In genomic region chr13:99200433-99201167, GRCh38 we compare ENCODE assay signal across 8 cellular contexts. TPM values are rescaled to one million over a fixed set of nuclear protein-coding genes. Genes with fewer than 3 reads are reported as not detected.
DNase-seq lines count a peak whose midpoint lies in the region; TF ChIP-seq lines count a peak whose summit lies in the region.

Gene UBAC2 (plus strand): TSS chr13:99200854. CDS start chr13:99200909, 55 bp downstream.

- H3K36me3 Mint-ChIP-seq in activated T-helper 2 cell treated with anti-CD3 and anti-CD28 coated beads, Interferon-gamma antibody, Interleukin-2, Interleukin-4, amounts not matched to agents 10 μg/mL and 5 μg/mL and 100 μg/mL, durations not matched to agents 14 hours and 24 hours and 36 hours (ENCODE audit: low read depth) = peaks cover 45% of the 10 kb centered on the region
- H3K36me3 Mint-ChIP-seq in nephron (ENCODE audit: low read depth) = peaks cover 17% of the 10 kb centered on the region
- H3K36me3 Mint-ChIP-seq in stimulated activated naive CD8-positive, alpha-beta T cell treated with anti-CD3 and anti-CD28 coated beads, Interleukin-15, Interleukin-2, amounts not matched to agents 100 ng/mL and 50 ng/mL, for 24 hours (ENCODE audit: low read depth) = peaks cover 46% of the 10 kb centered on the region

- peak within 1 kb of the TSS; percentile 97 for H3K4me3 Mint-ChIP-seq in activated T-helper 2 cell treated with anti-CD3 and anti-CD28 coated beads, Interferon-gamma antibody, Interleukin-2, Interleukin-4, amounts not matched to agents 10 μg/mL and 5 μg/mL and 100 μg/mL, durations not matched to agents 14 hours and 24 hours and 36 hours (ENCODE audit: low read depth)
- peak within 1 kb of the TSS; percentile 86 to 88 (median 88) for H3K4me3 Mint-ChIP-seq in nephron
- H3K4me3 Mint-ChIP-seq in stimulated activated naive CD8-positive, alpha-beta T cell treated with anti-CD3 and anti-CD28 coated beads, Interleukin-15, Interleukin-2, amounts not matched to agents 100 ng/mL and 50 ng/mL, for 24 hours = peak within 1 kb of the TSS; percentile 95

- H3K27me3 Mint-ChIP-seq in activated T-helper 2 cell treated with anti-CD3 and anti-CD28 coated beads, Interferon-gamma antibody, Interleukin-2, Interleukin-4, amounts not matched to agents 10 μg/mL and 5 μg/mL and 100 μg/mL, durations not matched to agents 14 hours and 24 hours and 36 hours (ENCODE audit: low read depth) = no peaks in the 10 kb centered on the region
- no peaks in the 10 kb centered on the region for H3K27me3 Mint-ChIP-seq in nephron (ENCODE audit: low read depth)
- no peaks in the 10 kb centered on the region for H3K27me3 Mint-ChIP-seq in stimulated activated naive CD8-positive, alpha-beta T cell treated with anti-CD3 and anti-CD28 coated beads, Interleukin-15, Interleukin-2, amounts not matched to agents 100 ng/mL and 50 ng/mL, for 24 hours

- H3K4me1 Mint-ChIP-seq in activated T-helper 2 cell treated with anti-CD3 and anti-CD28 coated beads, Interferon-gamma antibody, Interleukin-2, Interleukin-4, amounts not matched to agents 10 μg/mL and 5 μg/mL and 100 μg/mL, durations not matched to agents 14 hours and 24 hours and 36 hours (ENCODE audit: low read depth) = peaks cover 53% of the 10 kb centered on the region
- H3K4me1 Mint-ChIP-seq in nephron = peaks cover 39% of the 10 kb centered on the region
- H3K4me1 Mint-ChIP-seq in stimulated activated naive CD8-positive, alpha-beta T cell treated with anti-CD3 and anti-CD28 coated beads, Interleukin-15, Interleukin-2, amounts not matched to agents 100 ng/mL and 50 ng/mL, for 24 hours (ENCODE audit: low read depth) = peaks cover 71% of the 10 kb centered on the region

- no peaks in the 10 kb centered on the region for H3K9me3 Mint-ChIP-seq in activated T-helper 2 cell treated with anti-CD3 and anti-CD28 coated beads, Interferon-gamma antibody, Interleukin-2, Interleukin-4, amounts not matched to agents 10 μg/mL and 5 μg/mL and 100 μg/mL, durations not matched to agents 14 hours and 24 hours and 36 hours
- no peaks in the 10 kb centered on the region for H3K9me3 Mint-ChIP-seq in nephron
- no peaks in the 10 kb centered on the region for H3K9me3 Mint-ChIP-seq in stimulated activated naive CD8-positive, alpha-beta T cell treated with anti-CD3 and anti-CD28 coated beads, Interleukin-15, Interleukin-2, amounts not matched to agents 100 ng/mL and 50 ng/mL, for 24 hours

- TF ChIP-seq CTCF in LNCaP clone FGC (IDR thresholded peaks at IDR 0.05; ENCODE audit: control insufficient read depth, extremely low read depth, insufficient read depth) (no peak), RWPE1 (conservative IDR thresholded peaks at IDR 0.05; ENCODE audit: low read depth) (no peak), nephron (IDR thresholded peaks at IDR 0.05; ENCODE audit: unreplicated experiment in 3 of 3) (no peak)

- peak within 1 kb of the TSS; percentile 91 for H3K4me3 ChIP-seq in LNCaP clone FGC (ENCODE audit: low read depth, low read length)

- H3K27ac ChIP-seq in RWPE1 = peak within 1 kb of the TSS; percentile 87

- intact Hi-C loops in activated T-helper 2 cell treated with anti-CD3 and anti-CD28 coated beads, Interferon-gamma antibody, Interleukin-2, Interleukin-4, amounts not matched to agents 10 μg/mL and 5 μg/mL and 100 μg/mL, durations not matched to agents 14 hours and 24 hours and 36 hours (cut with micrococcal nuclease) = loop anchor here (1.0 to 10.0 kb wide), 4 partner anchors 58 to 304 kb away; partner anchors contain the start of genes GPR18 and TM9SF2

- CTCF ChIA-PET in RWPE1 (lab: Yijun Ruan, JAX) = interaction anchor here (0.6 to 1.3 kb wide), 8 partner anchors 9 to 856 kb away, joined by 3 to 7 read pairs (median 4); no protein-coding TSS in a partner anchor

- POLR2A ChIA-PET in RWPE1 (lab: Yijun Ruan, JAX; ENCODE audit: low non-redundant PET) = interaction anchor here (0.5 to 1.0 kb wide), 2 partner anchors 28 to 72 kb away, joined by 3 read pairs; no protein-coding TSS in a partner anchor

- peak; percentile 93 for DNase-seq in EL
- DNase-seq in GOT3 (lab: John Stamatoyannopoulos, UW) = peak; percentile 88
- DNase-seq in LNCaP clone FGC (ENCODE audit: low read depth) = peak; percentile 77
- DNase-seq in RWPE1 (ENCODE audit: low spot score) = peak; percentile 96
- peak; percentile 96 for DNase-seq in activated T-helper 2 cell treated with anti-CD3 and anti-CD28 coated beads, Interferon-gamma antibody, Interleukin-2, Interleukin-4, amounts not matched to agents 10 μg/mL and 5 μg/mL and 100 μg/mL, durations not matched to agents 14 hours and 24 hours and 36 hours (ENCODE audit: low spot score)
- peak; percentile 90 for DNase-seq in fibroblast of peridontal ligament (ENCODE audit: extremely low read depth)

- peak within 1 kb of the TSS; percentile 93 for H3K27ac Mint-ChIP-seq in activated T-helper 2 cell treated with anti-CD3 and anti-CD28 coated beads, Interferon-gamma antibody, Interleukin-2, Interleukin-4, amounts not matched to agents 10 μg/mL and 5 μg/mL and 100 μg/mL, durations not matched to agents 14 hours and 24 hours and 36 hours
- peak within 1 kb of the TSS; percentile 83 to 97 (median 96) for H3K27ac Mint-ChIP-seq in nephron
- peak within 1 kb of the TSS; percentile 98 for H3K27ac Mint-ChIP-seq in stimulated activated naive CD8-positive, alpha-beta T cell treated with anti-CD3 and anti-CD28 coated beads, Interleukin-15, Interleukin-2, amounts not matched to agents 100 ng/mL and 50 ng/mL, for 24 hours

RNA-seq across cellular contexts. Expression of gene UBAC2, which starts in this region (rescaled TPM):
- total RNA-seq in activated T-helper 2 cell treated with anti-CD3 and anti-CD28 coated beads, Interferon-gamma antibody, Interleukin-2, Interleukin-4, amounts not matched to agents 10 μg/mL and 5 μg/mL and 100 μg/mL, durations not matched to agents 14 hours and 24 hours and 36 hours = 53.4 and 55.1 TPM in 2 replicates

Comparison
In these comparisons a context has a peak if more than half of its experiments do, and no peak if none do; other contexts are left out.
1. Peak in every context shown above with its lines: DNase-seq, H3K4me3 ChIP-seq and H3K27ac ChIP-seq.